ENCODE assay signal across 3 cellular contexts in the genomic region with DNA sequence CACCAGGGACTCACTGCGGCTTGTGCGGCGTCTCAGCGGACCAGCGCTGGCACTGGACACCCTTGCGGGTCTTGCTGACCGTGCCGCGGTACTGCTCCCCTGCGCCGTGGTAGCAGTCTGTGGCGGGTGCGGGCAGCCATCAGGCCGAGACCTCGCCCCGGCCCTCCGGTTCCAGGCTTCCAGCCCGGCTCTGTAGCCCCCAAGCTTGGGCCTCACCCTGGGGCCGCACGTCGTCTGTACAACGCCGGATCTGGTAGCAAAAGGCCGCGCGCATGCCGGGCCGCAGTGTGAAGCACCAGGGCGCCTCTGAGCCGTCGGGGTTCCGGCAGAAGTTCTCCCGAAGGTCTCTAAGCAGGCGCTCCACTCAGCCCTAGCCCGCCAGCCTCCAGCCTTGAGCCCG. TPM values are rescaled to one million over a fixed set of nuclear protein-coding genes. Genes with fewer than 3 reads are reported as not detected.
"Had no signal": no experiment of that assay in that cellular context is flagged by ENCODE, and none has a peak within 500 bp of the region (broad histone marks: within the 10 kb centered on the region; RNA-seq: fewer than 3 reads in every experiment).

No MANE protein-coding gene starts in this region.

RNA-seq across cellular contexts. Expression of a gene that starts 33.6 kb away (rescaled TPM):
- total RNA-seq: dermis microvascular lymphatic vessel endothelial cell, kidney, liver had no signal
